ENCODE assay signal across 1 cellular context in the genomic region with DNA sequence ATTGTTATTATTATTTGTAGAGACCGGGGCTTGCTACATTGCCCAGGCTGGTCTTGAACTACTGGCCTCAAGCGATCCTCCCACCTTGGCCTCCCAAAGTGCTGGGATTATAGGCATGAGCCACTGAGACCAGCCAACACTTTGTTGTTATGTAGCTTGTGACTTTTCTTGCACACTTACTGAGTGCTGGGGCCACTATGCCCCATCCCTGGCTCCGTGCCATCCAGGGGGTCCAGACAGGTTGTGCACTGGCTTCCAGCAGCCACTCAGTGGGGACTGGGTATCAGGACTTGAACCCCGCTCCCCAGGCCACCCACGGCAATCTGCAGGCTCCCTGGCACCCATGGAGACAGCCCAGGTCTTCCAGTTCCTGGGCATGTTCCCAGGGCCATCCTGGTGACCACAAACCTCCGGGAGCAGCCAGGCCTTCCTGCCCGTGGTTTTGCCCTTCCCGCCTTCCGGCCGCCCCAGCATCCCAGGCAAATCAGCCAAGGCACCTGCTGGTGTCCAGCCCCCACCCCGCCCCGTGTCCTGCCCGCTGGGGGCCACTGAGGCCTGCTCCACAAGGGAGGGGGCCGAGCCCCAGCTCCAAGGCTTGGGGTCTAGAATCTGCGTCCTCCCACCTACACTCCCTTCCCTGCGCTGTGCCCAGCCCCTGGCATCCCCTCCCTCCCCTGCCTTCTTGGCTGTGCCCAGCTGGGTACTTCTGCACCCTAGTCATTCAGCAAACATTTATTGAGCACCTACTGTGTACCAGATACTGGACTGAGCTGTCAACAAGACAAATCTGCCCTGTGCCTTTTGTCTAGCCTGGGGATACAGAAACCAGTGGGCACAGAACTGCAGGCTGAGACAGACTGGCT.
TF ChIP-seq lines count a peak whose summit lies in the region.

No MANE protein-coding gene starts in this region.

TF ChIP-seq in HepG2, 621 proteins besides CTCF, POLR2A, EP300 and RAD21 (continues in another document):
- TF ChIP-seq, protein P1, sequence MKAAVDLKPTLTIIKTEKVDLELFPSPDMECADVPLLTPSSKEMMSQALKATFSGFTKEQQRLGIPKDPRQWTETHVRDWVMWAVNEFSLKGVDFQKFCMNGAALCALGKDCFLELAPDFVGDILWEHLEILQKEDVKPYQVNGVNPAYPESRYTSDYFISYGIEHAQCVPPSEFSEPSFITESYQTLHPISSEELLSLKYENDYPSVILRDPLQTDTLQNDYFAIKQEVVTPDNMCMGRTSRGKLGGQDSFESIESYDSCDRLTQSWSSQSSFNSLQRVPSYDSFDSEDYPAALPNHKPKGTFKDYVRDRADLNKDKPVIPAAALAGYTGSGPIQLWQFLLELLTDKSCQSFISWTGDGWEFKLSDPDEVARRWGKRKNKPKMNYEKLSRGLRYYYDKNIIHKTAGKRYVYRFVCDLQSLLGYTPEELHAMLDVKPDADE (CRISPR knock-in tag; IDR thresholded peaks at IDR 0.05) = no peak
- TF ChIP-seq MTF2 (CRISPR knock-in tag; IDR thresholded peaks at IDR 0.05; ENCODE audit: borderline replicate concordance) (no peak), ZNF3 (CRISPR knock-in tag; IDR thresholded peaks at IDR 0.05) (0 out of 2 replicates have a peak, but pooled peaks have one; percentile 45), SIX4 (CRISPR knock-in tag; IDR thresholded peaks at IDR 0.05) (no peak), ZNF275 (CRISPR knock-in tag; IDR thresholded peaks at IDR 0.05; ENCODE audit: borderline replicate concordance) (no peak; the same call in 1 of the 2 replicates), NFYB (CRISPR knock-in tag; IDR thresholded peaks at IDR 0.05) (no peak; the same call in 1 of the 2 replicates), KDM2A (CRISPR knock-in tag; IDR thresholded peaks at IDR 0.05; ENCODE audit: borderline replicate concordance, low read depth) (no peak), RNF219 (CRISPR knock-in tag; IDR thresholded peaks at IDR 0.05) (no peak), SNAPC4 (CRISPR knock-in tag; IDR thresholded peaks at IDR 0.05) (no peak), CEBPB (IDR thresholded peaks at IDR 0.05; ENCODE audit: borderline replicate concordance, low read depth, low read length) (no peak), ZNF558 (CRISPR knock-in tag; IDR thresholded peaks at IDR 0.05; ENCODE audit: borderline replicate concordance) (no peak), ZSCAN20 (CRISPR knock-in tag; IDR thresholded peaks at IDR 0.05; ENCODE audit: borderline replicate concordance) (no peak), REST (IDR thresholded peaks at IDR 0.05; ENCODE audit: borderline replicate concordance in 1 of 2, low read depth in 1 of 2, low read length in 2 of 2) (no peak), NFYC (CRISPR knock-in tag; IDR thresholded peaks at IDR 0.05) (peak; percentile 29), GTF3A (CRISPR knock-in tag; conservative IDR thresholded peaks at IDR 0.05) (no peak), ZNF296 (CRISPR knock-in tag; conservative IDR thresholded peaks at IDR 0.05) (no peak), JDP2 (CRISPR knock-in tag; IDR thresholded peaks at IDR 0.05; ENCODE audit: borderline replicate concordance) (no peak), ZNF234 (CRISPR knock-in tag; conservative IDR thresholded peaks at IDR 0.05) (no peak), SALL2 (CRISPR knock-in tag; IDR thresholded peaks at IDR 0.05) (no peak), ZBTB8A (CRISPR knock-in tag; IDR thresholded peaks at IDR 0.05; ENCODE audit: borderline replicate concordance, low read depth) (no peak), POLR2AphosphoS2 (IDR thresholded peaks at IDR 0.05; ENCODE audit: low read depth, low read length) (no peak), MAFK (conservative IDR thresholded peaks at IDR 0.05 in 1 of 2, IDR thresholded peaks at IDR 0.05 in 1 of 2; ENCODE audit: low read length in 2 of 2) (no peak), ZNF253 (CRISPR knock-in tag; IDR thresholded peaks at IDR 0.05; ENCODE audit: borderline replicate concordance) (no peak)
- TF ChIP-seq, protein P2, sequence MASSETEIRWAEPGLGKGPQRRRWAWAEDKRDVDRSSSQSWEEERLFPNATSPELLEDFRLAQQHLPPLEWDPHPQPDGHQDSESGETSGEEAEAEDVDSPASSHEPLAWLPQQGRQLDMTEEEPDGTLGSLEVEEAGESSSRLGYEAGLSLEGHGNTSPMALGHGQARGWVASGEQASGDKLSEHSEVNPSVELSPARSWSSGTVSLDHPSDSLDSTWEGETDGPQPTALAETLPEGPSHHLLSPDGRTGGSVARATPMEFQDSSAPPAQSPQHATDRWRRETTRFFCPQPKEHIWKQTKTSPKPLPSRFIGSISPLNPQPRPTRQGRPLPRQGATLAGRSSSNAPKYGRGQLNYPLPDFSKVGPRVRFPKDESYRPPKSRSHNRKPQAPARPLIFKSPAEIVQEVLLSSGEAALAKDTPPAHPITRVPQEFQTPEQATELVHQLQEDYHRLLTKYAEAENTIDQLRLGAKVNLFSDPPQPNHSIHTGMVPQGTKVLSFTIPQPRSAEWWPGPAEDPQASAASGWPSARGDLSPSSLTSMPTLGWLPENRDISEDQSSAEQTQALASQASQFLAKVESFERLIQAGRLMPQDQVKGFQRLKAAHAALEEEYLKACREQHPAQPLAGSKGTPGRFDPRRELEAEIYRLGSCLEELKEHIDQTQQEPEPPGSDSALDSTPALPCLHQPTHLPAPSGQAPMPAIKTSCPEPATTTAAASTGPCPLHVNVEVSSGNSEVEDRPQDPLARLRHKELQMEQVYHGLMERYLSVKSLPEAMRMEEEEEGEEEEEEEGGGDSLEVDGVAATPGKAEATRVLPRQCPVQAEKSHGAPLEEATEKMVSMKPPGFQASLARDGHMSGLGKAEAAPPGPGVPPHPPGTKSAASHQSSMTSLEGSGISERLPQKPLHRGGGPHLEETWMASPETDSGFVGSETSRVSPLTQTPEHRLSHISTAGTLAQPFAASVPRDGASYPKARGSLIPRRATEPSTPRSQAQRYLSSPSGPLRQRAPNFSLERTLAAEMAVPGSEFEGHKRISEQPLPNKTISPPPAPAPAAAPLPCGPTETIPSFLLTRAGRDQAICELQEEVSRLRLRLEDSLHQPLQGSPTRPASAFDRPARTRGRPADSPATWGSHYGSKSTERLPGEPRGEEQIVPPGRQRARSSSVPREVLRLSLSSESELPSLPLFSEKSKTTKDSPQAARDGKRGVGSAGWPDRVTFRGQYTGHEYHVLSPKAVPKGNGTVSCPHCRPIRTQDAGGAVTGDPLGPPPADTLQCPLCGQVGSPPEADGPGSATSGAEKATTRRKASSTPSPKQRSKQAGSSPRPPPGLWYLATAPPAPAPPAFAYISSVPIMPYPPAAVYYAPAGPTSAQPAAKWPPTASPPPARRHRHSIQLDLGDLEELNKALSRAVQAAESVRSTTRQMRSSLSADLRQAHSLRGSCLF (CRISPR knock-in tag; IDR thresholded peaks at IDR 0.05; ENCODE audit: borderline replicate concordance) = no peak
- TF ChIP-seq, protein P3, sequence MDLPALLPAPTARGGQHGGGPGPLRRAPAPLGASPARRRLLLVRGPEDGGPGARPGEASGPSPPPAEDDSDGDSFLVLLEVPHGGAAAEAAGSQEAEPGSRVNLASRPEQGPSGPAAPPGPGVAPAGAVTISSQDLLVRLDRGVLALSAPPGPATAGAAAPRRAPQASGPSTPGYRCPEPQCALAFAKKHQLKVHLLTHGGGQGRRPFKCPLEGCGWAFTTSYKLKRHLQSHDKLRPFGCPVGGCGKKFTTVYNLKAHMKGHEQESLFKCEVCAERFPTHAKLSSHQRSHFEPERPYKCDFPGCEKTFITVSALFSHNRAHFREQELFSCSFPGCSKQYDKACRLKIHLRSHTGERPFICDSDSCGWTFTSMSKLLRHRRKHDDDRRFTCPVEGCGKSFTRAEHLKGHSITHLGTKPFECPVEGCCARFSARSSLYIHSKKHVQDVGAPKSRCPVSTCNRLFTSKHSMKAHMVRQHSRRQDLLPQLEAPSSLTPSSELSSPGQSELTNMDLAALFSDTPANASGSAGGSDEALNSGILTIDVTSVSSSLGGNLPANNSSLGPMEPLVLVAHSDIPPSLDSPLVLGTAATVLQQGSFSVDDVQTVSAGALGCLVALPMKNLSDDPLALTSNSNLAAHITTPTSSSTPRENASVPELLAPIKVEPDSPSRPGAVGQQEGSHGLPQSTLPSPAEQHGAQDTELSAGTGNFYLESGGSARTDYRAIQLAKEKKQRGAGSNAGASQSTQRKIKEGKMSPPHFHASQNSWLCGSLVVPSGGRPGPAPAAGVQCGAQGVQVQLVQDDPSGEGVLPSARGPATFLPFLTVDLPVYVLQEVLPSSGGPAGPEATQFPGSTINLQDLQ (CRISPR knock-in tag; IDR thresholded peaks at IDR 0.05) = no peak
- TF ChIP-seq, protein P4, sequence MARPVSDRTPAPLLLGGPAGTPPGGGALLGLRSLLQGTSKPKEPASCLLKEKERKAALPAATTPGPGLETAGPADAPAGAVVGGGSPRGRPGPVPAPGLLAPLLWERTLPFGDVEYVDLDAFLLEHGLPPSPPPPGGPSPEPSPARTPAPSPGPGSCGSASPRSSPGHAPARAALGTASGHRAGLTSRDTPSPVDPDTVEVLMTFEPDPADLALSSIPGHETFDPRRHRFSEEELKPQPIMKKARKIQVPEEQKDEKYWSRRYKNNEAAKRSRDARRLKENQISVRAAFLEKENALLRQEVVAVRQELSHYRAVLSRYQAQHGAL (CRISPR knock-in tag; IDR thresholded peaks at IDR 0.05; ENCODE audit: not compliant biosample characterization) = no peak
- TF ChIP-seq, protein P5, sequence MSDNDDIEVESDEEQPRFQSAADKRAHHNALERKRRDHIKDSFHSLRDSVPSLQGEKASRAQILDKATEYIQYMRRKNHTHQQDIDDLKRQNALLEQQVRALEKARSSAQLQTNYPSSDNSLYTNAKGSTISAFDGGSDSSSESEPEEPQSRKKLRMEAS (IDR thresholded peaks at IDR 0.05) = peak; percentile 81
